14 cellular contexts compared by ENCODE assay signal in genomic region chr2:196046123-196046917, GRCh38. TPM values are rescaled to one million over a fixed set of nuclear protein-coding genes. Genes with fewer than 3 reads are reported as not detected.
A peak's percentile ranks its signal among the peaks of the same experiment; 100 is the strongest.
DNase-seq lines count a peak whose midpoint lies in the region; ATAC-seq lines count a peak whose summit lies in the region.
"Had no signal": no experiment of that assay in that cellular context is flagged by ENCODE, and none has a peak within 500 bp of the region (broad histone marks: within the 10 kb centered on the region; RNA-seq: fewer than 3 reads in every experiment).

No MANE protein-coding gene starts in this region.

- no peak for DNase-seq in activated naive CD4-positive, alpha-beta T cell treated with anti-CD3 and anti-CD28 coated beads, Interleukin-2, amount 50 U/mL, for 72 hours (ENCODE audit: low spot score in 2 of 2)
- peak; percentile 23 for DNase-seq in RPMI8226
- DNase-seq in stimulated activated naive CD8-positive, alpha-beta T cell treated with anti-CD3 and anti-CD28 coated beads, Interleukin-15, amount 100 ng/mL, for 72 hours = no peak
- DNase-seq in activated CD4-positive, alpha-beta T cell treated with anti-CD3 and anti-CD28 coated beads for 1 hour = no peak
- DNase-seq in NCI-H2196 treated with DMSO at 0.1 percent for 48 hours (lab: John Stamatoyannopoulos, UW; ENCODE audit: unreplicated experiment) = no peak
- no peak for DNase-seq in GM23248
- DNase-seq: activated B cell treated with CpG ODN at 0.5 μM for 24 hours; effector memory CD4-positive, alpha-beta T cell; mucosa of descending colon; SHP77 treated with DMSO at 0.1 percent for 48 hours had no signal

- H3K79me2 ChIP-seq in GM23248 (ENCODE audit: insufficient read depth) = no peaks in the 10 kb centered on the region

- no peaks in the 10 kb centered on the region for H3K36me3 Mint-ChIP-seq in activated naive CD4-positive, alpha-beta T cell treated with anti-CD3 and anti-CD28 coated beads, Interleukin-2, amount 50 U/mL, for 24 hours
- no peaks in the 10 kb centered on the region for H3K36me3 Mint-ChIP-seq in activated naive CD4-positive, alpha-beta T cell treated with anti-CD3 and anti-CD28 coated beads, Interleukin-2, amount 50 U/mL, for 72 hours

- 85% methylated on average over 7 of the region's 7 CpGs for WGBS in GM23248 (ENCODE audit: low coverage in 1 of 2, low lambda C conversion rate in 2 of 2, missing lambda C conversion rate in 2 of 2), 2 experiments

- H3K4me1 Mint-ChIP-seq in activated naive CD4-positive, alpha-beta T cell treated with anti-CD3 and anti-CD28 coated beads, Interleukin-2, amount 50 U/mL, for 24 hours = peaks cover 8% of the 10 kb centered on the region
- H3K4me1 Mint-ChIP-seq in stimulated activated naive CD8-positive, alpha-beta T cell treated with anti-CD3 and anti-CD28 coated beads, Interleukin-15, amount 100 ng/mL, for 72 hours = no peaks in the 10 kb centered on the region

- no peaks in the 10 kb centered on the region for H3F3A ChIP-seq in GM23248 (ENCODE audit: insufficient read depth)

- peaks cover 3% of the 10 kb centered on the region for H3K9me3 Mint-ChIP-seq in activated naive CD4-positive, alpha-beta T cell treated with anti-CD3 and anti-CD28 coated beads, Interleukin-2, amount 50 U/mL, for 24 hours
- peaks cover 0 to 2% of the 10 kb centered on the region in 2 donors for H3K9me3 Mint-ChIP-seq in activated naive CD4-positive, alpha-beta T cell treated with anti-CD3 and anti-CD28 coated beads, Interleukin-2, amount 50 U/mL, for 72 hours
- H3K9me3 Mint-ChIP-seq in stimulated activated naive CD8-positive, alpha-beta T cell treated with anti-CD3 and anti-CD28 coated beads, Interleukin-15, amount 100 ng/mL, for 72 hours = peaks cover under 1 to 2% of the 10 kb centered on the region in 2 donors
- H3K9me3 Mint-ChIP-seq: activated B cell treated with CpG ODN at 0.5 μM for 24 hours had no signal

- peaks cover 7% of the 10 kb centered on the region for H3K27me3 Mint-ChIP-seq in activated naive CD4-positive, alpha-beta T cell treated with anti-CD3 and anti-CD28 coated beads, Interleukin-2, amount 50 U/mL, for 24 hours
- H3K27me3 Mint-ChIP-seq in stimulated activated naive CD8-positive, alpha-beta T cell treated with anti-CD3 and anti-CD28 coated beads, Interleukin-15, amount 100 ng/mL, for 72 hours = peaks cover 11% of the 10 kb centered on the region

- H3K4me2 ChIP-seq in GM23248 (ENCODE audit: unreplicated experiment) = no peak overlapping the region
- H3K4me2 ChIP-seq: smooth muscle cell had no signal

- H3K9me2 ChIP-seq in GM23248 (ENCODE audit: insufficient read depth) = no peaks in the 10 kb centered on the region

- H3K9me3 ChIP-seq in GM23248 (ENCODE audit: low read depth) = no peaks in the 10 kb centered on the region
- H3K9me3 ChIP-seq: mucosa of descending colon had no signal

- H3K27ac ChIP-seq in GM23248 = no peak overlapping the region

- H3K36me3 ChIP-seq in GM23248 (ENCODE audit: low read depth) = no peaks in the 10 kb centered on the region

- no peaks in the 10 kb centered on the region for H4K20me1 ChIP-seq in GM23248 (ENCODE audit: insufficient read depth)

- peak overlapping the region; percentile 56 for H3K27ac Mint-ChIP-seq in activated naive CD4-positive, alpha-beta T cell treated with anti-CD3 and anti-CD28 coated beads, Interleukin-2, amount 50 U/mL, for 24 hours
- H3K27ac Mint-ChIP-seq in activated naive CD4-positive, alpha-beta T cell treated with anti-CD3 and anti-CD28 coated beads, Interleukin-2, amount 50 U/mL, for 72 hours = peak overlapping the region in 1 of 2 donors; percentile 53
- no peak overlapping the region for H3K27ac Mint-ChIP-seq in stimulated activated naive CD8-positive, alpha-beta T cell treated with anti-CD3 and anti-CD28 coated beads, Interleukin-15, amount 100 ng/mL, for 72 hours
- H3K27ac Mint-ChIP-seq: activated B cell treated with CpG ODN at 0.5 μM for 24 hours; activated naive CD8-positive, alpha-beta T cell had no signal

- no peak for ATAC-seq in activated naive CD4-positive, alpha-beta T cell treated with anti-CD3 and anti-CD28 coated beads, Interleukin-2, amount 50 U/mL, for 72 hours
- ATAC-seq in HG03039 (IDR thresholded peaks at IDR 0.05; ENCODE audit: unreplicated experiment) = peak; percentile 63
- peak; percentile 23 for ATAC-seq in stimulated activated naive CD8-positive, alpha-beta T cell treated with anti-CD3 and anti-CD28 coated beads, Interleukin-15, amount 100 ng/mL, for 72 hours
- ATAC-seq: mucosa of descending colon had no signal

- H3K4me1 ChIP-seq in GM23248 (ENCODE audit: insufficient read depth) = no peaks in the 10 kb centered on the region

- no peaks in the 10 kb centered on the region for H3K27me3 ChIP-seq in GM23248 (replicated peaks; ENCODE audit: insufficient read depth)

- H3K4me3 ChIP-seq in GM23248 = no peak overlapping the region
- H3K4me3 ChIP-seq: mucosa of descending colon, smooth muscle cell had no signal

- H3K9ac ChIP-seq in GM23248 = no peak overlapping the region

- H3K4me3 Mint-ChIP-seq in activated naive CD4-positive, alpha-beta T cell treated with anti-CD3 and anti-CD28 coated beads, Interleukin-2, amount 50 U/mL, for 24 hours = no peak overlapping the region
- no peak overlapping the region for H3K4me3 Mint-ChIP-seq in stimulated activated naive CD8-positive, alpha-beta T cell treated with anti-CD3 and anti-CD28 coated beads, Interleukin-15, amount 100 ng/mL, for 72 hours
- H3K4me3 Mint-ChIP-seq: activated B cell treated with CpG ODN at 0.5 μM for 24 hours; activated naive CD8-positive, alpha-beta T cell had no signal

- no peak overlapping the region for H2AFZ ChIP-seq in GM23248

- in situ Hi-C loops in GM23248 (cut with MboI) = no loop called here

RNA-seq across cellular contexts. Expression of gene DNAH7, which starts 22.3 kb away (rescaled TPM):
- total RNA-seq in activated naive CD4-positive, alpha-beta T cell treated with anti-CD3 and anti-CD28 coated beads, Interleukin-2, amount 50 U/mL, for 72 hours = under 1 TPM in 1 of 2 donors, not detected in 1; 0.05 TPM
- total RNA-seq in GM23248 (2014; rRNA removed; shearing (Covaris generic)) = 0.43 and 0.89 TPM in 2 replicates
- 0.29 and 0.40 TPM in 2 replicates for polyA plus RNA-seq in GM23248 (2016; fragmentation: Nextera tagmentation; extraction: Ambion mirVana)

Comparison
In these comparisons a context has a peak if more than half of its experiments do, and no peak if none do; other contexts are left out.
1. ATAC-seq: peak in HG03039 (single experiment) and stimulated activated naive CD8-positive, alpha-beta T cell treated with anti-CD3 and anti-CD28 coated beads, Interleukin-15, amount 100 ng/mL, for 72 hours (single experiment); none in activated naive CD4-positive, alpha-beta T cell treated with anti-CD3 and anti-CD28 coated beads, Interleukin-2, amount 50 U/mL, for 72 hours (0 of 2).